ENCODE assay signal across 15 cellular contexts in the genomic region with DNA sequence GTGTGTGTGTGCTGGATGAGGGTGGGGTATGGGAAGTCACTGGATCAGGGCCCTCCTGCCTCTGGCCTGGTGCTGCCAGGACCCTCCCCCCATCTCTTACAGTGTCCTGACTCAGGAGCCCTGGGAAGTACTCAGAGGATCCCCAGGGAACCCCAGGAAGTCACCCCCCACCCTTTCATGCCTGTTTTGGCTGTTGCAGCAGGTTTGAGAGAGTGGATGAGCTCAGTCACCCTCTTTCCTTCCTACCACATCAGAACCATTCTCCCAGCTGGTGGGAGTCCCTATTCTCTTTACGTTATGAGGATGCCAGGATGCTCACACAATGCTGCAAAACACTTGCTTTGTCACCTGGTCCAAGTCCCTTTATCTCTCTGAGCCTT.
"Had no signal": no experiment of that assay in that cellular context is flagged by ENCODE, and none has a peak within 500 bp of the region (broad histone marks: within the 10 kb centered on the region; RNA-seq: fewer than 3 reads in every experiment).

No MANE protein-coding gene starts in this region.

- H3K4me3 Mint-ChIP-seq: activated CD4-positive, alpha-beta memory T cell treated with anti-CD3 and anti-CD28 coated beads for 36 hours; activated naive CD8-positive, alpha-beta T cell treated with anti-CD3 and anti-CD28 coated beads, Interleukin-2, amount 10 ng/mL, durations not matched to agents 7 days and 5 days; natural killer cell; stimulated activated naive CD8-positive, alpha-beta T cell treated with anti-CD3 and anti-CD28 coated beads, Interleukin-15, amount 100 ng/mL, for 72 hours; T-helper 2 cell treated with Interferon-gamma antibody and Interleukin-4, amounts not matched to agents 5 μg/mL and 100 μg/mL, for 36 hours had no signal

- H3K9me3 Mint-ChIP-seq: activated CD4-positive, alpha-beta memory T cell treated with anti-CD3 and anti-CD28 coated beads for 36 hours; activated naive CD8-positive, alpha-beta T cell treated with anti-CD3 and anti-CD28 coated beads, Interleukin-2, amount 10 ng/mL, durations not matched to agents 7 days and 5 days; natural killer cell; stimulated activated naive CD8-positive, alpha-beta T cell treated with anti-CD3 and anti-CD28 coated beads, Interleukin-15, amount 100 ng/mL, for 72 hours; T-helper 2 cell treated with Interferon-gamma antibody and Interleukin-4, amounts not matched to agents 5 μg/mL and 100 μg/mL, for 36 hours had no signal

- H3K9me3 ChIP-seq: mucosa of descending colon, pancreas, thoracic aorta had no signal

- FAIRE-seq: frontal cortex, islet of Langerhans, pancreas, urothelium cell line had no signal

- H3K36me3 ChIP-seq: heart right ventricle, pancreas, thoracic aorta had no signal

- H3K27ac ChIP-seq: pancreas had no signal

- ATAC-seq: mucosa of descending colon; natural killer cell; pancreas; stimulated activated naive CD8-positive, alpha-beta T cell treated with anti-CD3 and anti-CD28 coated beads, Interleukin-15, amount 100 ng/mL, for 72 hours had no signal

- H3K27me3 ChIP-seq: heart right ventricle, pancreas had no signal

- H3K27me3 Mint-ChIP-seq: activated naive CD8-positive, alpha-beta T cell treated with anti-CD3 and anti-CD28 coated beads, Interleukin-2, amount 10 ng/mL, durations not matched to agents 7 days and 5 days had no signal

- DNase-seq: activated CD4-positive, alpha-beta memory T cell treated with anti-CD3 and anti-CD28 coated beads for 36 hours; activated CD4-positive, alpha-beta T cell treated with anti-CD3 and anti-CD28 coated beads for 1 hour; activated naive CD8-positive, alpha-beta T cell treated with anti-CD3 and anti-CD28 coated beads, Interleukin-2, amount 10 ng/mL, durations not matched to agents 7 days and 5 days; activated T-cell treated with anti-CD3 and anti-CD28 coated beads, Interleukin-2, amount 50 U/mL, for 48 hours; heart right ventricle; mucosa of descending colon; natural killer cell; pancreas; stimulated activated CD4-positive, alpha-beta T cell treated with anti-CD3 and anti-CD28 coated beads, Interleukin-4, amount 100 ng/mL, for 24 hours; stimulated activated naive CD8-positive, alpha-beta T cell treated with anti-CD3 and anti-CD28 coated beads, Interleukin-15, amount 100 ng/mL, for 72 hours had no signal

- H3K27ac Mint-ChIP-seq: activated CD4-positive, alpha-beta memory T cell treated with anti-CD3 and anti-CD28 coated beads for 36 hours; activated naive CD8-positive, alpha-beta T cell treated with anti-CD3 and anti-CD28 coated beads, Interleukin-2, amount 10 ng/mL, durations not matched to agents 7 days and 5 days; natural killer cell; stimulated activated naive CD8-positive, alpha-beta T cell treated with anti-CD3 and anti-CD28 coated beads, Interleukin-15, amount 100 ng/mL, for 72 hours; T-helper 2 cell treated with Interferon-gamma antibody and Interleukin-4, amounts not matched to agents 5 μg/mL and 100 μg/mL, for 36 hours had no signal

- H3K4me1 Mint-ChIP-seq: activated naive CD8-positive, alpha-beta T cell treated with anti-CD3 and anti-CD28 coated beads, Interleukin-2, amount 10 ng/mL, durations not matched to agents 7 days and 5 days; natural killer cell; stimulated activated naive CD8-positive, alpha-beta T cell treated with anti-CD3 and anti-CD28 coated beads, Interleukin-15, amount 100 ng/mL, for 72 hours had no signal

- H3K36me3 Mint-ChIP-seq: activated CD4-positive, alpha-beta memory T cell treated with anti-CD3 and anti-CD28 coated beads for 36 hours; activated naive CD8-positive, alpha-beta T cell treated with anti-CD3 and anti-CD28 coated beads, Interleukin-2, amount 10 ng/mL, durations not matched to agents 7 days and 5 days; natural killer cell had no signal

- H3K4me3 ChIP-seq: heart right ventricle, mucosa of descending colon, pancreas, thoracic aorta had no signal
